ENCODE assay signal across 8 cellular contexts in the genomic region with DNA sequence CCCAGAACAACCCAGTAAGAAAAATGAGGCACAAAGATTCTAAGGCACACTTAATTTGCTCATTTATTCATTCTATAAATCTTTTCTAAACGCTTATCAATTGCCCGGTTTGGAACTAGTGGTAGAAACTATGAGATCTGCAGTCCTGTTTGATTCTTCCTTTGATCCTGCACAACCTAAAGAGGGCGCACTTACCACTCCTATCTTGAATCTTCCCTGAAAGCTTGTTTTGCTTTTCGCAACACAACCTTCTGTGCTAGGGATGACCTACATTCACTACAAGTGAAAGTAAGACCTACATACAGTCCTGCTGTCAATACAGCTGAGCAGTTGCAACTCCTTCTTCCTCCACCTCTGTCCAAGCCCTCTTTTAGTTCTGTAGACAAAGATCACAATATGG. TPM values are rescaled to one million over a fixed set of nuclear protein-coding genes. Genes with fewer than 3 reads are reported as not detected.
A peak's percentile ranks its signal among the peaks of the same experiment; 100 is the strongest.
DNase-seq lines count a peak whose midpoint lies in the region; ATAC-seq and TF ChIP-seq lines count a peak whose summit lies in the region.

No MANE protein-coding gene starts in this region.

- no peak overlapping the region for H2AFZ ChIP-seq in SK-N-SH (ENCODE audit: low read depth)

- H3K9me2 ChIP-seq in SK-N-SH = no peaks in the 10 kb centered on the region

- no peaks in the 10 kb centered on the region for H3K27me3 ChIP-seq in right atrium auricular region
- no peaks in the 10 kb centered on the region for H3K27me3 ChIP-seq in SK-N-SH (ENCODE audit: insufficient read depth)
- H3K27me3 ChIP-seq in psoas muscle (ENCODE audit: insufficient read depth in 3 of 3, low read length in 2 of 3) = no peaks in the 10 kb centered on the region

- peak; percentile 54; the same call in 1 of the 2 replicates for TF ChIP-seq RAD21 in SK-N-SH (IDR thresholded peaks at IDR 0.05; ENCODE audit: low read length)

- ATAC-seq in Right ventricle myocardium superior (ENCODE audit: poor library complexity) (peak; percentile 52), HG03139 (IDR thresholded peaks at IDR 0.05; ENCODE audit: unreplicated experiment) (peak; percentile 77), psoas muscle (peak in 3 of 4 donors; percentile 51 to 65 (median 62))

- H4K20me1 ChIP-seq in SK-N-SH (ENCODE audit: insufficient read depth) = no peaks in the 10 kb centered on the region

- intact Hi-C loops in Right ventricle myocardium superior (cut with DNase I) = loop anchor here (10.0 kb wide), 1 partner anchor 500 kb away; no protein-coding TSS in a partner anchor
- intact Hi-C loops in psoas muscle (cut with DNase I) = no loop called here

- H3K4me1 ChIP-seq in right atrium auricular region (no peaks in the 10 kb centered on the region), SK-N-SH (ENCODE audit: control insufficient read depth in 1 of 2, insufficient read depth in 2 of 2, low read depth in 1 of 2, low read length in 1 of 2) (no peaks in the 10 kb centered on the region), psoas muscle (peaks cover 4% of the 10 kb centered on the region)

- H3K4me2 ChIP-seq in SK-N-SH = no peak overlapping the region

- H3K79me2 ChIP-seq in SK-N-SH (ENCODE audit: insufficient read depth) = no peaks in the 10 kb centered on the region

- DNase-seq in Right ventricle myocardium superior (no peak), right atrium auricular region (ENCODE audit: low spot score) (no peak), SK-N-SH (peak; percentile 35), epithelial cell of esophagus (ENCODE audit: low read depth) (peak; percentile 59), psoas muscle (no peak), GM19240 (ENCODE audit: insufficient read length, low spot score) (no peak), foreskin melanocyte (no peak)

- no peak overlapping the region for H3K4me3 ChIP-seq in right atrium auricular region
- H3K4me3 ChIP-seq in SK-N-SH (ENCODE audit: low read depth in 2 of 2, low read length in 1 of 2) = no peak overlapping the region
- H3K4me3 ChIP-seq in epithelial cell of esophagus (ENCODE audit: low read length) = no peak overlapping the region
- no peak overlapping the region for H3K4me3 ChIP-seq in psoas muscle

- H3K36me3 ChIP-seq in right atrium auricular region (no peaks in the 10 kb centered on the region), SK-N-SH (replicated peaks in 1 of 2; ENCODE audit: control insufficient read depth in 1 of 2, insufficient read depth in 2 of 2, low read length in 1 of 2) (no peaks in the 10 kb centered on the region), psoas muscle (ENCODE audit: insufficient read depth in 1 of 2, low read depth in 1 of 2) (no peaks in the 10 kb centered on the region)

- 52% methylated on average over 4 of the region's 4 CpGs for WGBS in SK-N-SH (ENCODE audit: low lambda C conversion rate)
- 76 to 88% (median 83%) methylated on average over 4 of the region's 4 CpGs for WGBS in psoas muscle, 3 donors

- H3K9me3 ChIP-seq in right atrium auricular region (no peaks in the 10 kb centered on the region), SK-N-SH (no peaks in the 10 kb centered on the region), psoas muscle (no peaks in the 10 kb centered on the region)

- CTCF ChIA-PET in SK-N-SH (lab: Yijun Ruan, JAX) = interaction anchor here (1.0 to 2.8 kb wide), 7 partner anchors 10 to 426 kb away, joined by 3 to 21 read pairs (median 3); a partner anchor contains a TSS

- no peak for TF ChIP-seq EP300 in SK-N-SH (IDR thresholded peaks at IDR 0.05; ENCODE audit: borderline replicate concordance in 1 of 2, low read depth in 1 of 2, low read length in 1 of 2)

- no peak overlapping the region for H3K9ac ChIP-seq in SK-N-SH

- TF ChIP-seq CTCF in right atrium auricular region (IDR thresholded peaks at IDR 0.05) (peak in 1 of 2 donors; percentile 45), SK-N-SH (IDR thresholded peaks at IDR 0.05) (peak; percentile 41; the same call in 1 of the 2 replicates), epithelial cell of esophagus (IDR thresholded peaks at IDR 0.05; ENCODE audit: insufficient read depth, low read depth, low read length, missing control alignments) (peak; percentile 38), psoas muscle (IDR thresholded peaks at IDR 0.05) (peak; percentile 17)

- H3F3A ChIP-seq in SK-N-SH (replicated peaks; ENCODE audit: insufficient read depth) = no peaks in the 10 kb centered on the region

- POLR2A ChIA-PET in SK-N-SH (lab: Yijun Ruan, JAX) = no interaction called here

- H3K27ac ChIP-seq in right atrium auricular region = no peak overlapping the region
- H3K27ac ChIP-seq in SK-N-SH (ENCODE audit: low read depth in 2 of 2, low read length in 1 of 2) = no peak overlapping the region
- no peak overlapping the region for H3K27ac ChIP-seq in psoas muscle

TF ChIP-seq in SK-N-SH, 30 proteins besides CTCF, POLR2A, EP300 and RAD21:
- TF ChIP-seq MXI1 (IDR thresholded peaks at IDR 0.05; ENCODE audit: low read depth, low read length) = no peak
- TF ChIP-seq FOXJ3 (CRISPR knock-in tag; IDR thresholded peaks at IDR 0.05) = no peak
- TF ChIP-seq, protein P1, sequence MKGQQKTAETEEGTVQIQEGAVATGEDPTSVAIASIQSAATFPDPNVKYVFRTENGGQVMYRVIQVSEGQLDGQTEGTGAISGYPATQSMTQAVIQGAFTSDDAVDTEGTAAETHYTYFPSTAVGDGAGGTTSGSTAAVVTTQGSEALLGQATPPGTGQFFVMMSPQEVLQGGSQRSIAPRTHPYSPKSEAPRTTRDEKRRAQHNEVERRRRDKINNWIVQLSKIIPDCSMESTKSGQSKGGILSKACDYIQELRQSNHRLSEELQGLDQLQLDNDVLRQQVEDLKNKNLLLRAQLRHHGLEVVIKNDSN (IDR thresholded peaks at IDR 0.05; ENCODE audit: borderline replicate concordance, low read depth) = no peak
- TF ChIP-seq SMC3 (IDR thresholded peaks at IDR 0.05; ENCODE audit: low read depth, low read length) = 0 out of 2 replicates have a peak, but pooled peaks have one; percentile 7
- TF ChIP-seq, protein P2, sequence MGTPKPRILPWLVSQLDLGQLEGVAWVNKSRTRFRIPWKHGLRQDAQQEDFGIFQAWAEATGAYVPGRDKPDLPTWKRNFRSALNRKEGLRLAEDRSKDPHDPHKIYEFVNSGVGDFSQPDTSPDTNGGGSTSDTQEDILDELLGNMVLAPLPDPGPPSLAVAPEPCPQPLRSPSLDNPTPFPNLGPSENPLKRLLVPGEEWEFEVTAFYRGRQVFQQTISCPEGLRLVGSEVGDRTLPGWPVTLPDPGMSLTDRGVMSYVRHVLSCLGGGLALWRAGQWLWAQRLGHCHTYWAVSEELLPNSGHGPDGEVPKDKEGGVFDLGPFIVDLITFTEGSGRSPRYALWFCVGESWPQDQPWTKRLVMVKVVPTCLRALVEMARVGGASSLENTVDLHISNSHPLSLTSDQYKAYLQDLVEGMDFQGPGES (IDR thresholded peaks at IDR 0.05; ENCODE audit: low read depth, low read length) = no peak
- TF ChIP-seq, protein P3, sequence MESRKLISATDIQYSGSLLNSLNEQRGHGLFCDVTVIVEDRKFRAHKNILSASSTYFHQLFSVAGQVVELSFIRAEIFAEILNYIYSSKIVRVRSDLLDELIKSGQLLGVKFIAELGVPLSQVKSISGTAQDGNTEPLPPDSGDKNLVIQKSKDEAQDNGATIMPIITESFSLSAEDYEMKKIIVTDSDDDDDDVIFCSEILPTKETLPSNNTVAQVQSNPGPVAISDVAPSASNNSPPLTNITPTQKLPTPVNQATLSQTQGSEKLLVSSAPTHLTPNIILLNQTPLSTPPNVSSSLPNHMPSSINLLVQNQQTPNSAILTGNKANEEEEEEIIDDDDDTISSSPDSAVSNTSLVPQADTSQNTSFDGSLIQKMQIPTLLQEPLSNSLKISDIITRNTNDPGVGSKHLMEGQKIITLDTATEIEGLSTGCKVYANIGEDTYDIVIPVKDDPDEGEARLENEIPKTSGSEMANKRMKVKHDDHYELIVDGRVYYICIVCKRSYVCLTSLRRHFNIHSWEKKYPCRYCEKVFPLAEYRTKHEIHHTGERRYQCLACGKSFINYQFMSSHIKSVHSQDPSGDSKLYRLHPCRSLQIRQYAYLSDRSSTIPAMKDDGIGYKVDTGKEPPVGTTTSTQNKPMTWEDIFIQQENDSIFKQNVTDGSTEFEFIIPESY (IDR thresholded peaks at IDR 0.05; ENCODE audit: borderline replicate concordance, low read depth) = no peak
- TF ChIP-seq SIN3A (IDR thresholded peaks at IDR 0.05; ENCODE audit: borderline replicate concordance, low read depth, low read length) = no peak
- TF ChIP-seq FOSL2 (IDR thresholded peaks at IDR 0.05; ENCODE audit: borderline replicate concordance, low read depth) = no peak
- TF ChIP-seq, protein P4, sequence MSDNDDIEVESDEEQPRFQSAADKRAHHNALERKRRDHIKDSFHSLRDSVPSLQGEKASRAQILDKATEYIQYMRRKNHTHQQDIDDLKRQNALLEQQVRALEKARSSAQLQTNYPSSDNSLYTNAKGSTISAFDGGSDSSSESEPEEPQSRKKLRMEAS (IDR thresholded peaks at IDR 0.05; ENCODE audit: low read depth) = no peak

RNA-seq across cellular contexts. Expression of a gene that starts 12.6 kb away (rescaled TPM):
- total RNA-seq in Right ventricle myocardium superior = 10.9 TPM
- total RNA-seq in right atrium auricular region = 10 to 100 TPM; 13.3 to 25.0 TPM
- polyA plus RNA-seq in SK-N-SH (2012; rRNA removed) = 5.5 and 6.5 TPM in 2 replicates
- 8.7 and 12.4 TPM in 2 replicates for polyA plus RNA-seq in SK-N-SH (2012; cell fraction: cytosol; rRNA removed)
- polyA plus RNA-seq in SK-N-SH (2012; cell fraction: nucleus; rRNA removed) = 3.1 and 3.3 TPM in 2 replicates
- 10 to 100 TPM in 1 of 4 donors, 1 to 10 TPM in 3; 2.5 to 15.3 (median 5.2) TPM for total RNA-seq in psoas muscle
- 10 to 100 TPM in 2 of 3 donors, 1 to 10 TPM in 1; 6.6 to 47.7 (median 12.6) TPM for polyA plus RNA-seq in psoas muscle

Comparison
In these comparisons a context has a peak if more than half of its experiments do, and no peak if none do; other contexts are left out.
1. DNase-seq: peak in SK-N-SH (single experiment) and epithelial cell of esophagus (single experiment); none in Right ventricle myocardium superior (single experiment), right atrium auricular region (single experiment), psoas muscle (0 of 2), GM19240 (single experiment) and foreskin melanocyte (single experiment).
2. Peak in every context shown above with its lines, with median percentiles within 50 percentile points of each other: ATAC-seq.